In the genomic region with DNA sequence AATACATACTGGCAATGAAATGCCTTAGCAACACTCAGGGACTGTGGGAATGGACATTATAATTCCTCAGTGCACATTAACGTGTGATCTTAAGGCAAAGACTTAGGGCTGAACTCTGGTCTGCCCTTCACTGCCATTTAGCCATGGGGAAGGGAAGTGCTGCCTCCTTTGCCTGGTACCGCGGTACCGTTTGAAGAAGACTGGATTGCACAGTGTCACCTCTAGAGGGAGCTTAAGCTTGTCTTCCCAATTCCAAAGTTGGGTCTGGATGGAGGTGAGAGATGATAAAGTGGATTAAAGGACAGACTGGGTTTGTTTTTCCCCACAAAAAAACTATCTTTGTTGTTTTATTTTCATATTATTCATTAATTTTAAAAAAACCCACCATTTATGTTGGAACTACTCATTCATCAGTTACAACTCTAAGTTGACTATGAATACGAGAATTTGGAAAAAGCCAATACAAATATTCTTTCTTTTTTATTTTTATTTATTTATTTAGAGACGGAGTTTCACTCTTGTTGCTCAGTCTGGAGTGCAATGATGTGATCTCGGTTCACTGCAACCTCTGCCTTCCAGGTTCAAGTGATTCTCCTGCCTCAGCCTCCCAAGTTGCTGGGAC, we compare ENCODE assay signal across 8 cellular contexts.
DNase-seq lines count a peak whose midpoint lies in the region; ATAC-seq, FAIRE-seq and TF ChIP-seq lines count a peak whose summit lies in the region.

No MANE protein-coding gene starts in this region.

- ATAC-seq in HG02852 (IDR thresholded peaks at IDR 0.05; ENCODE audit: unreplicated experiment), result no peak
- no peak for ATAC-seq in stimulated activated effector memory CD8-positive, alpha-beta T cell treated with anti-CD3 and anti-CD28 coated beads, Interleukin-12 subunit alpha, Interleukin-12 subunit beta, amount 100 ng/mL, for 72 hours

- no peak overlapping the region for H3K4me3 Mint-ChIP-seq in stimulated activated effector memory CD8-positive, alpha-beta T cell treated with anti-CD3 and anti-CD28 coated beads, Interleukin-12 subunit alpha, Interleukin-12 subunit beta, amount 100 ng/mL, for 72 hours

- TF ChIP-seq POLR2A in H54 (IDR thresholded peaks at IDR 0.05; ENCODE audit: low read depth, low read length), result no peak
- no peak for TF ChIP-seq POLR2A in spleen (IDR thresholded peaks at IDR 0.05)

- H3K4me3 ChIP-seq in spleen, result no peak overlapping the region

- 22 to 34% (median 30%) methylated on average over 7 of the region's 7 CpGs for WGBS in spleen, 5 donors

- no peaks in the 10 kb centered on the region for H3K36me3 Mint-ChIP-seq in stimulated activated effector memory CD8-positive, alpha-beta T cell treated with anti-CD3 and anti-CD28 coated beads, Interleukin-12 subunit alpha, Interleukin-12 subunit beta, amount 100 ng/mL, for 72 hours

- H3K4me1 Mint-ChIP-seq in stimulated activated effector memory CD8-positive, alpha-beta T cell treated with anti-CD3 and anti-CD28 coated beads, Interleukin-12 subunit alpha, Interleukin-12 subunit beta, amount 100 ng/mL, for 72 hours, result no peaks in the 10 kb centered on the region

- H3K27ac Mint-ChIP-seq in stimulated activated effector memory CD8-positive, alpha-beta T cell treated with anti-CD3 and anti-CD28 coated beads, Interleukin-12 subunit alpha, Interleukin-12 subunit beta, amount 100 ng/mL, for 72 hours, result no peak overlapping the region

- intact Hi-C loops in spleen (cut with DNase I; ENCODE audit: low total_unique reads), result no loop called here

- no peak overlapping the region for H3K27ac ChIP-seq in spleen

- no peaks in the 10 kb centered on the region for H3K9me3 Mint-ChIP-seq in stimulated activated effector memory CD8-positive, alpha-beta T cell treated with anti-CD3 and anti-CD28 coated beads, Interleukin-12 subunit alpha, Interleukin-12 subunit beta, amount 100 ng/mL, for 72 hours

- no peaks in the 10 kb centered on the region for H3K36me3 ChIP-seq in spleen

- FAIRE-seq in H54 (lab: Jason Lieb, UNC), result peak; percentile 91

- peaks cover 0 to 2% (median 0%) of the 10 kb centered on the region in 8 donors for H3K9me3 ChIP-seq in spleen

- peaks cover 0 to 12% (median 0%) of the 10 kb centered on the region in 7 donors for H3K27me3 ChIP-seq in spleen (replicated peaks in 1 of 7)

- no peaks in the 10 kb centered on the region for H3K4me1 ChIP-seq in spleen

- TF ChIP-seq CTCF in spleen (IDR thresholded peaks at IDR 0.05 in 8 of 11, conservative IDR thresholded peaks at IDR 0.05 in 3 of 11), result peak in 7 of 11 experiments; percentile 27 to 58 (median 49)

- peak; percentile 29 for DNase-seq in AG08396 (ENCODE audit: low spot score)
- peak; percentile 30 for DNase-seq in H54 (ENCODE audit: insufficient read length, low spot score)
- peak; percentile 20 for DNase-seq in RPMI8226
- DNase-seq in globus pallidus (ENCODE audit: low spot score), result peak; percentile 20
- DNase-seq in spleen, result no peak
- no peak for DNase-seq in activated gamma-delta T cell treated with Interleukin-2 at 50 U/mL for 16 hours
- no peak for DNase-seq in stimulated activated effector memory CD8-positive, alpha-beta T cell treated with anti-CD3 and anti-CD28 coated beads, Interleukin-12 subunit alpha, Interleukin-12 subunit beta, amount 100 ng/mL, for 72 hours (ENCODE audit: low spot score in 2 of 2)

Comparison
In these comparisons a context has a peak if more than half of its experiments do, and no peak if none do; other contexts are left out.
1. DNase-seq: peak in AG08396 (single experiment), H54 (single experiment), RPMI8226 (single experiment) and globus pallidus (single experiment); none in spleen (single experiment), activated gamma-delta T cell treated with Interleukin-2 at 50 U/mL for 16 hours (single experiment) and stimulated activated effector memory CD8-positive, alpha-beta T cell treated with anti-CD3 and anti-CD28 coated beads, Interleukin-12 subunit alpha, Interleukin-12 subunit beta, amount 100 ng/mL, for 72 hours (0 of 2).